1 cellular context compared by ENCODE assay signal in genomic region chr16:84138824-84139627, GRCh38.
A peak's percentile ranks its signal among the peaks of the same experiment; 100 is the strongest.
TF ChIP-seq lines count a peak whose summit lies in the region.

No MANE protein-coding gene starts in this region.

TF ChIP-seq in K562, 482 proteins besides CTCF, POLR2A, EP300 and RAD21 (continued from another document):
- TF ChIP-seq THRB (CRISPR knock-in tag; conservative IDR thresholded peaks at IDR 0.05) = peak; percentile 77; the same call in 1 of the 2 replicates
- no peak for TF ChIP-seq PHB (CRISPR knock-in tag; IDR thresholded peaks at IDR 0.05)
- no peak; the same call in 1 of the 2 replicates for TF ChIP-seq SMARCE1 (IDR thresholded peaks at IDR 0.05)
- TF ChIP-seq ZBTB40 (IDR thresholded peaks at IDR 0.05) = peak; percentile 60; the same call in 1 of the 2 replicates
- no peak for TF ChIP-seq ZBTB40 (CRISPR knock-in tag; IDR thresholded peaks at IDR 0.05)
- TF ChIP-seq PPARD (CRISPR knock-in tag; IDR thresholded peaks at IDR 0.05) = no peak
- TF ChIP-seq HDGF (IDR thresholded peaks at IDR 0.05) = peak; percentile 95
- peak; percentile 69 for TF ChIP-seq VEZF1 (CRISPR knock-in tag; IDR thresholded peaks at IDR 0.05)
- peak; percentile 35; the same call in 1 of the 2 replicates for TF ChIP-seq ZNF395 (CRISPR knock-in tag; IDR thresholded peaks at IDR 0.05)
- TF ChIP-seq ZNF76 (CRISPR knock-in tag; IDR thresholded peaks at IDR 0.05; ENCODE audit: borderline replicate concordance) = no peak
- 0 out of 2 replicates have a peak, but pooled peaks have one; percentile 42 for TF ChIP-seq DMBX1 (CRISPR knock-in tag; IDR thresholded peaks at IDR 0.05; ENCODE audit: borderline replicate concordance)
- peak; percentile 80; the same call in 1 of the 2 replicates for TF ChIP-seq ZC3H4 (CRISPR knock-in tag; IDR thresholded peaks at IDR 0.05; ENCODE audit: borderline replicate concordance)
- TF ChIP-seq PBX2 (CRISPR knock-in tag; IDR thresholded peaks at IDR 0.05; ENCODE audit: low read depth) = no peak
- TF ChIP-seq PBX2 (tag; conservative IDR thresholded peaks at IDR 0.05; ENCODE audit: low read depth) = no peak; the same call in none of the 2 replicates
- peak; percentile 59 for TF ChIP-seq TCF7L2 (IDR thresholded peaks at IDR 0.05; ENCODE audit: low read depth, low read length)
- TF ChIP-seq ID3 (CRISPR knock-in tag; IDR thresholded peaks at IDR 0.05) = no peak
- peak; percentile 91; the same call in 1 of the 2 replicates for TF ChIP-seq ID3 (tag; IDR thresholded peaks at IDR 0.05)
- no peak for TF ChIP-seq ARID2 (IDR thresholded peaks at IDR 0.05)
- no peak for TF ChIP-seq CREB5 (CRISPR knock-in tag; IDR thresholded peaks at IDR 0.05)
- no peak for TF ChIP-seq HMG20A (CRISPR knock-in tag; conservative IDR thresholded peaks at IDR 0.05)
- TF ChIP-seq TOE1 (IDR thresholded peaks at IDR 0.05; ENCODE audit: borderline replicate concordance) = peak; percentile 76
- peak; percentile 40; the same call in 1 of the 2 replicates for TF ChIP-seq TOE1 (CRISPR knock-in tag; IDR thresholded peaks at IDR 0.05; ENCODE audit: borderline replicate concordance, low read depth)
- TF ChIP-seq ZNF592 (IDR thresholded peaks at IDR 0.05) = peak; percentile 81
- TF ChIP-seq HOMEZ (CRISPR knock-in tag; IDR thresholded peaks at IDR 0.05) = peak; percentile 80; the same call in 1 of the 2 replicates
- TF ChIP-seq ZNF384 (IDR thresholded peaks at IDR 0.05; ENCODE audit: low read depth, low read length) = no peak; the same call in 1 of the 2 replicates
- no peak for TF ChIP-seq CREB1 (IDR thresholded peaks at IDR 0.05)
- peak; percentile 66 for TF ChIP-seq CREB1 (CRISPR knock-in tag; IDR thresholded peaks at IDR 0.05)
- 0 out of 2 replicates have a peak, but pooled peaks have one; percentile 4 for TF ChIP-seq ZNF197 (CRISPR knock-in tag; IDR thresholded peaks at IDR 0.05; ENCODE audit: low read depth)
- no peak for TF ChIP-seq ZNF75A (CRISPR knock-in tag; IDR thresholded peaks at IDR 0.05)
- peak; percentile 76 for TF ChIP-seq BRD4 (IDR thresholded peaks at IDR 0.05)
- no peak for TF ChIP-seq MXI1 (IDR thresholded peaks at IDR 0.05; ENCODE audit: low read depth, low read length)
- TF ChIP-seq HDAC2 (IDR thresholded peaks at IDR 0.05) = peak; percentile 85
